In the genomic region with DNA sequence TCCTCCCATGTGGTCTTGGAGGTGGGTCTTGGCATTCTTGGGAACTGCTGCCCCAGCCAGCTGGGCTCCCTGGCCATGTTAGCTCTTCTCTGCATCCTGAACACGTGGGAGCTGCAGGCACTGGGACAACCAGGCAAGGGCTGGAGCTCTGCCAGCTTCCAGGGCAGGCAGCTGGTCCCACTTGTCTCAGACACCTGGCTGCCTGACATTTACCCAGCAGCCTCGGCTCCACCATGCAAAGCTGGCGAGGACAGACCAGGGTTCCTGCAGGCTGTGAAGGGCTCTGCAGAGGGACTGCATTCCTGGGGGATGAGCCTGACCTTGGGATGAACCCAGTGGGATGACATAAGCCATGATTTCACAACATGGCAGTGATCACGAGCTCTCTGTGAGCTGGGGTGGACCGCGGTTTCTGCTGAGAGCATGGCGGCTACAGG, we compare ENCODE assay signal across 11 cellular contexts.
DNase-seq lines count a peak whose midpoint lies in the region; ATAC-seq, FAIRE-seq and TF ChIP-seq lines count a peak whose summit lies in the region.
"Had no signal": no experiment of that assay in that cellular context is flagged by ENCODE, and none has a peak within 500 bp of the region (broad histone marks: within the 10 kb centered on the region; RNA-seq: fewer than 3 reads in every experiment).

No MANE protein-coding gene starts in this region.

- POLR2A ChIA-PET in CD8-positive, alpha-beta memory T cell (lab: Charles Lee): no interaction called here

- 2 to 3% methylated on average over 7 of the region's 7 CpGs for WGBS in GM23248 (ENCODE audit: low coverage in 1 of 2, low lambda C conversion rate in 2 of 2, missing lambda C conversion rate in 2 of 2), 2 experiments
- 52 to 61% (median 57%) methylated on average over 7 of the region's 7 CpGs for WGBS in small intestine, 3 donors

- DNase-seq in GM23248 (peak; percentile 90), left ventricle myocardium inferior (peak; percentile 82), small intestine (peak; percentile 1), superior temporal gyrus (ENCODE audit: extremely low spot score) (no peak)
- no peak for DNase-seq in activated T-cell treated with anti-CD3 and anti-CD28 coated beads, Interleukin-2, amount 50 U/mL, for 48 hours
- DNase-seq in CD8-positive, alpha-beta memory T cell: no peak
- DNase-seq: activated T-cell treated with anti-CD3 and anti-CD28 coated beads for 4 hours had no signal

- TF ChIP-seq CTCF in left ventricle myocardium inferior (IDR thresholded peaks at IDR 0.05; ENCODE audit: borderline replicate concordance): no peak

- H3K4me3 ChIP-seq in GM23248 (0 out of 2 replicates have a peak overlapping the region, but pooled peaks have one; percentile 17), left ventricle myocardium inferior (no peak overlapping the region), small intestine (ENCODE audit: low read depth in 1 of 2, low read length in 2 of 2) (no peak overlapping the region)
- H3K4me3 ChIP-seq in CD8-positive, alpha-beta memory T cell (ENCODE audit: low read length): no peak overlapping the region

- H3K9me3 ChIP-seq in GM23248 (ENCODE audit: low read depth) (no peaks in the 10 kb centered on the region), left ventricle myocardium inferior (replicated peaks) (peaks cover 15% of the 10 kb centered on the region), small intestine (ENCODE audit: control insufficient read depth, low read depth) (no peaks in the 10 kb centered on the region)
- no peaks in the 10 kb centered on the region for H3K9me3 ChIP-seq in CD8-positive, alpha-beta memory T cell (ENCODE audit: low read length)

- H3K79me2 ChIP-seq in GM23248 (ENCODE audit: insufficient read depth): no peaks in the 10 kb centered on the region

- H3K9me2 ChIP-seq in GM23248 (ENCODE audit: insufficient read depth): no peaks in the 10 kb centered on the region

- H3K36me3 Mint-ChIP-seq in CD8-positive, alpha-beta memory T cell: no peaks in the 10 kb centered on the region

- no peak overlapping the region for H3K4me3 Mint-ChIP-seq in CD8-positive, alpha-beta memory T cell

- no peak overlapping the region for H2AFZ ChIP-seq in GM23248

- in situ Hi-C loops in GM23248 (cut with MboI): no loop called here

- CTCF ChIA-PET in CD8-positive, alpha-beta memory T cell (lab: Charles Lee): no interaction called here

- H3K4me1 Mint-ChIP-seq in CD8-positive, alpha-beta memory T cell: no peaks in the 10 kb centered on the region

- FAIRE-seq in small intestine (lab: Jason Lieb, UNC): no peak

- peak overlapping the region; percentile 35 for H3K4me2 ChIP-seq in GM23248 (ENCODE audit: unreplicated experiment)
- H3K4me2 ChIP-seq: KMS-11 had no signal

- H3K9ac ChIP-seq in GM23248: no peak overlapping the region
- H3K9ac ChIP-seq: KMS-11 had no signal

- peaks cover 0 to 18% (median 12%) of the 10 kb centered on the region in 5 donors for H3K9me3 Mint-ChIP-seq in CD8-positive, alpha-beta memory T cell

- no peaks in the 10 kb centered on the region for H3F3A ChIP-seq in GM23248 (ENCODE audit: insufficient read depth)

- ATAC-seq in SK-N-SH treated with all-trans-retinoic acid at 6 μM for 48 hours (no peak), HG03095 (IDR thresholded peaks at IDR 0.05; ENCODE audit: unreplicated experiment) (no peak)
- ATAC-seq: HCT116 had no signal

- H3K4me1 ChIP-seq in GM23248 (ENCODE audit: insufficient read depth) (peaks cover 6% of the 10 kb centered on the region), left ventricle myocardium inferior (no peaks in the 10 kb centered on the region), small intestine (ENCODE audit: control insufficient read depth in 2 of 2, insufficient read depth in 1 of 2, low read depth in 1 of 2, low read length in 1 of 2) (no peaks in the 10 kb centered on the region)
- H3K4me1 ChIP-seq in CD8-positive, alpha-beta memory T cell (ENCODE audit: insufficient read depth, low read length): no peaks in the 10 kb centered on the region

- H4K20me1 ChIP-seq in GM23248 (ENCODE audit: insufficient read depth): no peaks in the 10 kb centered on the region

- H3K27me3 ChIP-seq in GM23248 (replicated peaks; ENCODE audit: insufficient read depth) (no peaks in the 10 kb centered on the region), left ventricle myocardium inferior (ENCODE audit: low read depth) (peaks cover 31% of the 10 kb centered on the region), small intestine (ENCODE audit: control insufficient read depth in 2 of 2, insufficient read depth in 2 of 2, low read length in 2 of 2) (no peaks in the 10 kb centered on the region)
- H3K27me3 ChIP-seq in CD8-positive, alpha-beta memory T cell (ENCODE audit: insufficient read depth, low read length, poor library complexity, severe bottlenecking): no peaks in the 10 kb centered on the region

- H3K27me3 Mint-ChIP-seq in CD8-positive, alpha-beta memory T cell: peaks cover 4 to 20% of the 10 kb centered on the region in 2 donors

- intact Hi-C loops in left ventricle myocardium inferior (cut with micrococcal nuclease): no loop called here

- H3K36me3 ChIP-seq in GM23248 (ENCODE audit: low read depth): no peaks in the 10 kb centered on the region
- no peaks in the 10 kb centered on the region for H3K36me3 ChIP-seq in left ventricle myocardium inferior
- H3K36me3 ChIP-seq in small intestine (ENCODE audit: control insufficient read depth in 2 of 2, insufficient read depth in 2 of 2, low read length in 2 of 2): no peaks in the 10 kb centered on the region
- no peaks in the 10 kb centered on the region for H3K36me3 ChIP-seq in CD8-positive, alpha-beta memory T cell (ENCODE audit: insufficient read depth, low read length)

- H3K27ac Mint-ChIP-seq in CD8-positive, alpha-beta memory T cell: no peak overlapping the region

- H3K27ac ChIP-seq in GM23248 (0 out of 2 replicates have a peak overlapping the region, but pooled peaks have one; percentile 13), left ventricle myocardium inferior (replicated peaks) (peak overlapping the region; percentile 66), small intestine (ENCODE audit: low read depth in 1 of 2, low read length in 1 of 2) (peak overlapping the region in 1 of 2 donors; percentile 57)
- no peak overlapping the region for H3K27ac ChIP-seq in CD8-positive, alpha-beta memory T cell (ENCODE audit: low read depth, low read length)
- H3K27ac ChIP-seq: KMS-11 had no signal

TF ChIP-seq in SK-N-SH treated with all-trans-retinoic acid at 6 μM for 48 hours, 23 proteins besides CTCF, POLR2A, EP300 and RAD21:
- TF ChIP-seq SNAI2 (CRISPR knock-in tag; IDR thresholded peaks at IDR 0.05) (no peak), TCF4 (CRISPR knock-in tag; IDR thresholded peaks at IDR 0.05; ENCODE audit: borderline replicate concordance) (0 out of 2 replicates have a peak, but pooled peaks have one; percentile 21)

Comparison
In these comparisons a context has a peak if more than half of its experiments do, and no peak if none do; other contexts are left out.
1. DNase-seq: peak in GM23248 (single experiment), left ventricle myocardium inferior (single experiment) and small intestine (single experiment); none in activated T-cell treated with anti-CD3 and anti-CD28 coated beads, Interleukin-2, amount 50 U/mL, for 48 hours (0 of 2), superior temporal gyrus (single experiment) and CD8-positive, alpha-beta memory T cell (0 of 5).